In genomic region chr11:75740681-75741080, GRCh38 we compare ENCODE assay signal across 25 cellular contexts. TPM values are rescaled to one million over a fixed set of nuclear protein-coding genes. Genes with fewer than 3 reads are reported as not detected.
"Had no signal": no experiment of that assay in that cellular context is flagged by ENCODE, and none has a peak within 500 bp of the region (broad histone marks: within the 10 kb centered on the region; RNA-seq: fewer than 3 reads in every experiment).

No MANE protein-coding gene starts in this region.

- H3K36me3 ChIP-seq: cardiac muscle cell, MG63 had no signal

- H3K4me1 Mint-ChIP-seq: activated CD8-positive, alpha-beta memory T cell treated with anti-CD3 and anti-CD28 coated beads, Interleukin-2, amount 10 ng/mL, durations not matched to agents 7 days and 5 days; activated T-helper 17 cell treated with anti-CD3 and anti-CD28 coated beads, Interleukin-2, amount 50 U/mL, for 72 hours; brain had no signal

- H3K9ac ChIP-seq: KMS-11 had no signal

- DNase-seq: activated CD4-positive, alpha-beta T cell treated with anti-CD3 and anti-CD28 coated beads for 4 hours; activated CD8-positive, alpha-beta memory T cell treated with anti-CD3 and anti-CD28 coated beads, Interleukin-2, amount 10 ng/mL, durations not matched to agents 7 days and 5 days; activated gamma-delta T cell; activated naive CD4-positive, alpha-beta T cell treated with anti-CD3 and anti-CD28 coated beads for 36 hours; activated T-cell treated with anti-CD3 and anti-CD28 coated beads, Interleukin-2, amount 50 U/mL, for 4 hours; amygdala; MG63; MV-4-11; NCI-H1092 treated with DMSO at 0.1 percent for 48 hours; NCI-H1417 treated with DMSO at 0.1 percent for 48 hours; NCI-H1694; NCI-H2081; NCI-H446; NCI-H524; PC-3; SHP77 had no signal

- H3K27me3 ChIP-seq: cardiac muscle cell had no signal

- H3K27ac Mint-ChIP-seq: activated CD8-positive, alpha-beta memory T cell treated with anti-CD3 and anti-CD28 coated beads, Interleukin-2, amount 10 ng/mL, durations not matched to agents 7 days and 5 days; activated naive CD4-positive, alpha-beta T cell treated with anti-CD3 and anti-CD28 coated beads for 36 hours; activated naive CD8-positive, alpha-beta T cell; activated T-helper 17 cell treated with anti-CD3 and anti-CD28 coated beads, Interleukin-2, amount 50 U/mL, for 72 hours; brain; T-helper 1 cell treated with Interleukin-12 subunit alpha and Interleukin-12 subunit beta and Interleukin-4 antibody, amounts not matched to agents 30 μg/mL and 1 μg/mL, for 36 hours had no signal

- H3K9me3 ChIP-seq: MG63 had no signal

- H3K4me3 ChIP-seq: cardiac muscle cell, MG63 had no signal

- H3K9me3 Mint-ChIP-seq: activated naive CD4-positive, alpha-beta T cell treated with anti-CD3 and anti-CD28 coated beads for 36 hours; activated T-cell treated with anti-CD3 and anti-CD28 coated beads, Interleukin-2, amount 50 U/mL, for 4 hours; activated T-helper 17 cell treated with anti-CD3 and anti-CD28 coated beads, Interleukin-2, amount 50 U/mL, for 72 hours; T-helper 1 cell treated with Interleukin-12 subunit alpha and Interleukin-12 subunit beta and Interleukin-4 antibody, amounts not matched to agents 30 μg/mL and 1 μg/mL, for 36 hours had no signal

- H3K4me2 ChIP-seq: KMS-11 had no signal

- H3K27ac ChIP-seq: cardiac muscle cell, KMS-11, VCaP had no signal

- H3K4me3 Mint-ChIP-seq: activated CD8-positive, alpha-beta memory T cell treated with anti-CD3 and anti-CD28 coated beads, Interleukin-2, amount 10 ng/mL, durations not matched to agents 7 days and 5 days; activated naive CD4-positive, alpha-beta T cell treated with anti-CD3 and anti-CD28 coated beads for 36 hours; activated naive CD8-positive, alpha-beta T cell; activated T-cell treated with anti-CD3 and anti-CD28 coated beads, Interleukin-2, amount 50 U/mL, for 4 hours; activated T-helper 17 cell treated with anti-CD3 and anti-CD28 coated beads, Interleukin-2, amount 50 U/mL, for 72 hours; brain; T-helper 1 cell treated with Interleukin-12 subunit alpha and Interleukin-12 subunit beta and Interleukin-4 antibody, amounts not matched to agents 30 μg/mL and 1 μg/mL, for 36 hours had no signal

- ATAC-seq: activated CD8-positive, alpha-beta memory T cell treated with anti-CD3 and anti-CD28 coated beads, Interleukin-2, amount 10 ng/mL, durations not matched to agents 7 days and 5 days; activated T-cell treated with anti-CD3 and anti-CD28 coated beads, Interleukin-2, amount 50 U/mL, for 4 hours; activated T-helper 17 cell treated with anti-CD3 and anti-CD28 coated beads, Interleukin-2, amount 50 U/mL, for 72 hours; PC-3 had no signal

- H3K36me3 Mint-ChIP-seq: activated CD8-positive, alpha-beta memory T cell treated with anti-CD3 and anti-CD28 coated beads, Interleukin-2, amount 10 ng/mL, durations not matched to agents 7 days and 5 days; brain had no signal

RNA-seq across cellular contexts. Expression of gene MOGAT2, which starts 23.0 kb away (rescaled TPM):
- total RNA-seq: activated CD8-positive, alpha-beta memory T cell treated with anti-CD3 and anti-CD28 coated beads, Interleukin-2, amount 10 ng/mL, durations not matched to agents 7 days and 5 days; activated naive CD4-positive, alpha-beta T cell treated with anti-CD3 and anti-CD28 coated beads for 36 hours; activated T-helper 17 cell treated with anti-CD3 and anti-CD28 coated beads, Interleukin-2, amount 50 U/mL, for 72 hours; astrocyte; PC-3; SK-MEL-5 had no signal
- polyA plus RNA-seq: cardiac muscle cell had no signal
